8 cellular contexts compared by ENCODE assay signal in the genomic region with DNA sequence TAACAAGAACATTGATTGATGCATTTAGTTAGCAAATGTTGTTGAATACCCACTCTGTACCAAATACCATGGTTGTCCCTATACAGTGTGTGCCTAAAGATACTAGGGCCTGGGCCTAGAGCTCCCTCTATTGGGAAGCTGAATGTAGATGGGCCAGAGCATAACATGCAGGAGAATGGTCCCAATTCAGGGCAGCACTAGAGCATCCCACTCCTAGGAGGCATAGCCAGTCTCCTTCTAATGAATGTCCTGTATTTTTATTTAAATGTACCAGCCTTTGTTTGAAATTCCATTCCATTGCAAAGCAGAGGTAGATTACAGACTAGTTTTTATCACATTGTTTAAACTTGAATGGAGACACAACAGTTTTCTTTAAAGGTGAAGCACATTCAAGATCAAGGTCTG.
DNase-seq lines count a peak whose midpoint lies in the region; ATAC-seq and TF ChIP-seq lines count a peak whose summit lies in the region.

No MANE protein-coding gene starts in this region.

- no TSS peak for BruUV-seq in Calu3 (replicated peaks; lab: Mats Ljungman, UMichigan)

- no peak overlapping the region for H3K27ac ChIP-seq in prostate gland

- H3K4me1 Mint-ChIP-seq in Calu3 (ENCODE audit: low read depth, unreplicated experiment) = peaks cover 10% of the 10 kb centered on the region

- intact Hi-C loops in Calu3 (cut with micrococcal nuclease; ENCODE audit: unreplicated experiment) (loop anchor here (1.0 to 5.0 kb wide), 3 partner anchors 47 to 535 kb away; no protein-coding TSS in a partner anchor), head of caudate nucleus (cut with DNase I) (no loop called here), prostate gland (cut with DNase I) (loop anchor here (5.0 kb wide), 1 partner anchor 150 kb away; the partner anchor contains the start of gene CRIM1)

- no peaks in the 10 kb centered on the region for H3K36me3 Mint-ChIP-seq in Calu3 (ENCODE audit: insufficient read depth, unreplicated experiment)

- H3K27ac Mint-ChIP-seq in Calu3 (ENCODE audit: unreplicated experiment) = no peak overlapping the region

- no peak overlapping the region for H3K4me3 Mint-ChIP-seq in Calu3 (ENCODE audit: low read depth, unreplicated experiment)

- CTCF ChIA-PET in Calu3 (lab: Charles Lee) = interaction anchor here (0.6 to 1.5 kb wide), 5 partner anchors 15 to 209 kb away, joined by 3 to 9 read pairs (median 5); no protein-coding TSS in a partner anchor

- TF ChIP-seq POLR2A in prostate gland (IDR thresholded peaks at IDR 0.05) = no peak

- no peaks in the 10 kb centered on the region for H3K27me3 ChIP-seq in prostate gland (replicated peaks; ENCODE audit: insufficient read depth)

- DNase-seq in Calu3 = peak; percentile 72
- peak; percentile 24 for DNase-seq in NCI-H226
- DNase-seq in activated T-cell treated with anti-CD3 and anti-CD28 coated beads for 4 hours = peak; percentile 8
- peak in 39 of 42 donors; percentile 17 to 82 (median 60) for DNase-seq in head of caudate nucleus
- peak; percentile 35 for DNase-seq in prostate gland (ENCODE audit: low spot score)
- no peak for DNase-seq in NCI-H2171 (lab: John Stamatoyannopoulos, UW)

- TF ChIP-seq CTCF in Calu3 (IDR thresholded peaks at IDR 0.05; ENCODE audit: unreplicated experiment) = peak; percentile 57
- TF ChIP-seq CTCF in prostate gland (IDR thresholded peaks at IDR 0.05) = peak; percentile 14 to 64 (median 54)

- no peaks in the 10 kb centered on the region for H3K27me3 Mint-ChIP-seq in Calu3 (ENCODE audit: unreplicated experiment)

- no peaks in the 10 kb centered on the region for H3K9me3 ChIP-seq in prostate gland

- no peaks in the 10 kb centered on the region for H3K4me1 ChIP-seq in prostate gland (replicated peaks)

- H3K4me3 ChIP-seq in prostate gland = no peak overlapping the region

- ATAC-seq in GM19023 (IDR thresholded peaks at IDR 0.05; ENCODE audit: unreplicated experiment) (peak; percentile 89), HG03066 (IDR thresholded peaks at IDR 0.05; ENCODE audit: low read depth, unreplicated experiment) (peak; percentile 85)

- H3K36me3 ChIP-seq in prostate gland = no peaks in the 10 kb centered on the region

- no peaks in the 10 kb centered on the region for H3K9me3 Mint-ChIP-seq in Calu3 (ENCODE audit: low read depth, unreplicated experiment)
